Comparison of ENCODE assay signal across 9 cellular contexts in genomic region chr7:19404912-19405329, GRCh38.
DNase-seq lines count a peak whose midpoint lies in the region; ATAC-seq and TF ChIP-seq lines count a peak whose summit lies in the region.
"Had no signal": no experiment of that assay in that cellular context is flagged by ENCODE, and none has a peak within 500 bp of the region (broad histone marks: within the 10 kb centered on the region; RNA-seq: fewer than 3 reads in every experiment).

No MANE protein-coding gene starts in this region.

- no peaks in the 10 kb centered on the region for H4K20me1 ChIP-seq in DND-41 (ENCODE audit: insufficient read depth, low read length)
- H4K20me1 ChIP-seq in Karpas-422 (ENCODE audit: insufficient read depth, low read depth, low read length): no peaks in the 10 kb centered on the region

- H3K9me3 ChIP-seq in DND-41 (ENCODE audit: insufficient read depth, low read length, severe bottlenecking) (no peaks in the 10 kb centered on the region), Karpas-422 (ENCODE audit: low read length) (no peaks in the 10 kb centered on the region)
- no peaks in the 10 kb centered on the region for H3K9me3 ChIP-seq in effector memory CD4-positive, alpha-beta T cell (ENCODE audit: control insufficient read depth, low read length)

- H3K9me2 ChIP-seq in Karpas-422 (replicated peaks; ENCODE audit: insufficient read depth, low read length): no peaks in the 10 kb centered on the region

- H3K4me1 ChIP-seq in DND-41 (ENCODE audit: insufficient read depth, low read length): peaks cover 21% of the 10 kb centered on the region
- H3K4me1 ChIP-seq in effector memory CD4-positive, alpha-beta T cell (ENCODE audit: control insufficient read depth, insufficient read depth, low read length, poor library complexity, severe bottlenecking): no peaks in the 10 kb centered on the region
- no peaks in the 10 kb centered on the region for H3K4me1 ChIP-seq in Karpas-422 (ENCODE audit: low read length)

- peak overlapping the region; percentile 35; the same call in 1 of the 2 replicates for H3K27ac ChIP-seq in DND-41 (ENCODE audit: low read length)
- no peak overlapping the region for H3K27ac ChIP-seq in effector memory CD4-positive, alpha-beta T cell (ENCODE audit: insufficient read depth, low read length, poor library complexity, severe bottlenecking)
- H3K27ac ChIP-seq in Karpas-422 (ENCODE audit: low read length): no peak overlapping the region

- ATAC-seq in DND-41 (ENCODE audit: insufficient read depth, low read depth): peak; percentile 92

- no peak overlapping the region for H3K4me3 ChIP-seq in DND-41 (ENCODE audit: low read depth in 1 of 2, low read length in 2 of 2)
- H3K4me3 ChIP-seq in effector memory CD4-positive, alpha-beta T cell (ENCODE audit: insufficient read depth, low read depth, low read length, poor library complexity, severe bottlenecking): no peak overlapping the region
- no peak overlapping the region for H3K4me3 ChIP-seq in Karpas-422 (ENCODE audit: low read length)

- no peaks in the 10 kb centered on the region for H3K27me3 ChIP-seq in DND-41 (ENCODE audit: insufficient read depth, low read length, poor library complexity)
- no peaks in the 10 kb centered on the region for H3K27me3 ChIP-seq in effector memory CD4-positive, alpha-beta T cell (replicated peaks; ENCODE audit: control insufficient read depth, insufficient read depth, low read length, poor library complexity, severe bottlenecking)
- no peaks in the 10 kb centered on the region for H3K27me3 ChIP-seq in Karpas-422 (ENCODE audit: low read length)

- TF ChIP-seq CTCF in DND-41 (IDR thresholded peaks at IDR 0.05; ENCODE audit: borderline replicate concordance, extremely low read depth, low read length, poor library complexity, severe bottlenecking): no peak

- H3K4me2 ChIP-seq in DND-41 (ENCODE audit: insufficient read depth, low read length): 0 out of 2 replicates have a peak overlapping the region, but pooled peaks have one; percentile 19
- no peak overlapping the region for H3K4me2 ChIP-seq in Karpas-422 (ENCODE audit: low read depth, low read length, poor library complexity, severe bottlenecking)

- H2AFZ ChIP-seq in DND-41 (ENCODE audit: low read depth, low read length): no peak overlapping the region
- H2AFZ ChIP-seq in Karpas-422 (ENCODE audit: low read length): no peak overlapping the region

- DNase-seq in DND-41 (peak; percentile 58), M059J (ENCODE audit: low read depth) (peak; percentile 98), brain pericyte (ENCODE audit: low read depth, low spot score) (peak; percentile 72), myocyte (ENCODE audit: low read depth) (peak; percentile 96), D341Med (ENCODE audit: low spot score) (no peak), Karpas-422 (no peak), dermis blood vessel endothelial cell (no peak)
- DNase-seq in effector memory CD4-positive, alpha-beta T cell: no peak
- DNase-seq: stimulated activated CD8-positive, alpha-beta memory T cell treated with anti-CD3 and anti-CD28 coated beads, Interleukin-4, amount 100 ng/mL, for 48 hours had no signal

- H3K79me2 ChIP-seq in DND-41 (ENCODE audit: insufficient read depth, low read length): no peaks in the 10 kb centered on the region
- H3K79me2 ChIP-seq in Karpas-422 (ENCODE audit: low read length): no peaks in the 10 kb centered on the region

- no peak overlapping the region for H3K9ac ChIP-seq in DND-41 (ENCODE audit: low read depth, low read length)
- no peak overlapping the region for H3K9ac ChIP-seq in Karpas-422 (ENCODE audit: low read length)

- H3K36me3 ChIP-seq in DND-41 (ENCODE audit: insufficient read depth, low read length): no peaks in the 10 kb centered on the region
- no peaks in the 10 kb centered on the region for H3K36me3 ChIP-seq in effector memory CD4-positive, alpha-beta T cell (ENCODE audit: control insufficient read depth, insufficient read depth, low read length)
- H3K36me3 ChIP-seq in Karpas-422 (ENCODE audit: insufficient read depth, low read length): no peaks in the 10 kb centered on the region

Comparison
In these comparisons a context has a peak if more than half of its experiments do, and no peak if none do; other contexts are left out.
1. DNase-seq: peak in DND-41 (single experiment), M059J (single experiment), brain pericyte (single experiment) and myocyte (single experiment); none in D341Med (single experiment), effector memory CD4-positive, alpha-beta T cell (0 of 3), Karpas-422 (single experiment) and dermis blood vessel endothelial cell (single experiment).